ENCODE assay signal across 8 cellular contexts in genomic region chr1:151009206-151009587, GRCh38. TPM values are rescaled to one million over a fixed set of nuclear protein-coding genes. Genes with fewer than 3 reads are reported as not detected.
DNase-seq lines count a peak whose midpoint lies in the region; ATAC-seq and TF ChIP-seq lines count a peak whose summit lies in the region.

No MANE protein-coding gene starts in this region.

- H3K4me2 ChIP-seq in GM23338: peak overlapping the region; percentile 80
- peak overlapping the region; percentile 89 for H3K4me2 ChIP-seq in smooth muscle cell

- H3K4me1 Mint-ChIP-seq in GM23338 (peaks cover 36% of the 10 kb centered on the region), WTC11 (peaks cover 38% of the 10 kb centered on the region), glutamatergic neuron (ENCODE audit: low read depth, unreplicated experiment) (peaks cover 29% of the 10 kb centered on the region)

- H3K79me2 ChIP-seq in GM23338 (replicated peaks; ENCODE audit: insufficient read depth): peaks cover 15% of the 10 kb centered on the region
- peaks cover 14% of the 10 kb centered on the region for H3K79me2 ChIP-seq in smooth muscle cell (ENCODE audit: low read depth)

- H3K36me3 ChIP-seq in GM23338 (ENCODE audit: insufficient read depth): no peaks in the 10 kb centered on the region
- H3K36me3 ChIP-seq in smooth muscle cell (ENCODE audit: low read depth): no peaks in the 10 kb centered on the region

- no peaks in the 10 kb centered on the region; the same call in 2 of the 3 replicates for H3K36me3 Mint-ChIP-seq in GM23338 (ENCODE audit: low read depth)
- H3K36me3 Mint-ChIP-seq in WTC11: no peaks in the 10 kb centered on the region
- H3K36me3 Mint-ChIP-seq in glutamatergic neuron (ENCODE audit: unreplicated experiment): no peaks in the 10 kb centered on the region

- H3K27ac ChIP-seq in GM23338 (ENCODE audit: low read depth): no peak overlapping the region
- H3K27ac ChIP-seq in smooth muscle cell (ENCODE audit: low read depth): peak overlapping the region; percentile 97

- CTCF ChIA-PET in WTC11 (lab: Charles Lee): no interaction called here

- peak overlapping the region; percentile 84 for H3K4me3 ChIP-seq in GM23338
- H3K4me3 ChIP-seq in smooth muscle cell: peak overlapping the region; percentile 81

- peak overlapping the region; percentile 94 for H3K4me3 Mint-ChIP-seq in GM23338
- peak overlapping the region; percentile 94 for H3K4me3 Mint-ChIP-seq in WTC11
- peak overlapping the region; percentile 99 for H3K4me3 Mint-ChIP-seq in glutamatergic neuron (ENCODE audit: unreplicated experiment)

- peaks cover 21% of the 10 kb centered on the region for H3K27me3 Mint-ChIP-seq in GM23338 (ENCODE audit: insufficient read depth, low read depth, poor library complexity)
- no peaks in the 10 kb centered on the region for H3K27me3 Mint-ChIP-seq in WTC11 (ENCODE audit: low read depth)
- H3K27me3 Mint-ChIP-seq in glutamatergic neuron (ENCODE audit: unreplicated experiment): peaks cover 10% of the 10 kb centered on the region

- H2AFZ ChIP-seq in GM23338 (peak overlapping the region; percentile 88; the same call in 1 of the 2 replicates), smooth muscle cell (ENCODE audit: low read depth) (peak overlapping the region; percentile 99)

- H3K9me3 ChIP-seq in smooth muscle cell (replicated peaks; ENCODE audit: low read depth): no peaks in the 10 kb centered on the region

- TF ChIP-seq CTCF in GM23338 (conservative IDR thresholded peaks at IDR 0.05; ENCODE audit: low read depth in 2 of 2) (no peak), WTC11 (IDR thresholded peaks at IDR 0.05) (no peak), glutamatergic neuron (IDR thresholded peaks at IDR 0.05; ENCODE audit: partially characterized antibody, unreplicated experiment) (no peak), smooth muscle cell (IDR thresholded peaks at IDR 0.05; ENCODE audit: borderline replicate concordance, insufficient read depth, poor library complexity, severe bottlenecking) (no peak)

- peak overlapping the region; percentile 82 for H3K9ac ChIP-seq in smooth muscle cell (ENCODE audit: low read depth)

- ATAC-seq in GM23338 (no peak), WTC11 (no peak), HG02759 (IDR thresholded peaks at IDR 0.05; ENCODE audit: unreplicated experiment) (no peak)

- no peak for DNase-seq in GM23338 (ENCODE audit: low spot score)
- no peak for DNase-seq in WTC11 (ENCODE audit: low spot score)
- no peak for DNase-seq in glutamatergic neuron
- DNase-seq in smooth muscle cell (lab: John Stamatoyannopoulos, UW; ENCODE audit: unreplicated experiment): no peak
- DNase-seq in C1 segment of cervical spinal cord (lab: John Stamatoyannopoulos, UW): no peak
- DNase-seq in NAMALWA (ENCODE audit: low spot score): no peak
- DNase-seq in iPS-NIHi7 (ENCODE audit: extremely low spot score): no peak

- H3K27me3 ChIP-seq in GM23338 (ENCODE audit: insufficient read depth) (no peaks in the 10 kb centered on the region), smooth muscle cell (ENCODE audit: low read depth) (no peaks in the 10 kb centered on the region)

- H3K9me2 ChIP-seq in GM23338 (ENCODE audit: insufficient read depth): no peaks in the 10 kb centered on the region

- peaks cover 25% of the 10 kb centered on the region for H3K4me1 ChIP-seq in GM23338 (ENCODE audit: insufficient read depth)
- H3K4me1 ChIP-seq in smooth muscle cell (ENCODE audit: low read depth): peaks cover 17% of the 10 kb centered on the region

- H3F3A ChIP-seq in GM23338 (replicated peaks; ENCODE audit: low read depth) (peaks cover 13% of the 10 kb centered on the region; the same call in 1 of the 2 replicates), smooth muscle cell (ENCODE audit: low read depth) (peaks cover 7% of the 10 kb centered on the region)

- POLR2A ChIA-PET in WTC11 (lab: Charles Lee): no interaction called here

- 25% methylated on average over 3 of the region's 3 CpGs for WGBS in smooth muscle cell (ENCODE audit: low lambda C conversion rate)

- H3K27ac Mint-ChIP-seq in GM23338 (no peak overlapping the region), WTC11 (no peak overlapping the region), glutamatergic neuron (ENCODE audit: unreplicated experiment) (no peak overlapping the region)

- H4K20me1 ChIP-seq in GM23338 (replicated peaks; ENCODE audit: insufficient read depth): no peaks in the 10 kb centered on the region; the same call in 1 of the 2 replicates
- no peaks in the 10 kb centered on the region for H4K20me1 ChIP-seq in smooth muscle cell (ENCODE audit: low read depth)

- H3K9me3 Mint-ChIP-seq in GM23338 (no peaks in the 10 kb centered on the region), WTC11 (no peaks in the 10 kb centered on the region), glutamatergic neuron (ENCODE audit: unreplicated experiment) (peaks cover 7% of the 10 kb centered on the region)

TF ChIP-seq in GM23338, 12 proteins besides CTCF, POLR2A, EP300 and RAD21 (continues in another document):
- TF ChIP-seq STAT1 (IDR thresholded peaks at IDR 0.05; ENCODE audit: unreplicated experiment) (no peak), EZH2phosphoT487 (IDR thresholded peaks at IDR 0.05; ENCODE audit: unreplicated experiment) (no peak), EZH2 (IDR thresholded peaks at IDR 0.05; ENCODE audit: low read depth, unreplicated experiment) (no peak), JUNB (IDR thresholded peaks at IDR 0.05; ENCODE audit: unreplicated experiment) (no peak), POLR2AphosphoS5 (IDR thresholded peaks at IDR 0.05; ENCODE audit: low read depth) (no peak)

TF ChIP-seq in WTC11, 78 proteins besides CTCF, POLR2A, EP300 and RAD21 (continues in another document):
- no peak for TF ChIP-seq TCF7 (CRISPR knock-in tag; IDR thresholded peaks at IDR 0.05; ENCODE audit: low read depth)
- no peak for TF ChIP-seq ZNF281 (CRISPR knock-in tag; IDR thresholded peaks at IDR 0.05)
- no peak for TF ChIP-seq HMGXB4 (CRISPR knock-in tag; IDR thresholded peaks at IDR 0.05)

RNA-seq across cellular contexts. Expression of gene PRUNE1, which starts 0.9 kb away (rescaled TPM):
- total RNA-seq in GM23338 (2014; rRNA removed; shearing (Covaris generic)): 23.7 and 33.2 TPM in 2 replicates
- polyA plus RNA-seq in GM23338 (2016; fragmentation: Nextera tagmentation; extraction: Ambion mirVana): 14.7 and 16.7 TPM in 2 replicates
- 24.5 to 29.6 TPM (median 28.5 TPM) in 3 replicates for total RNA-seq in WTC11 (2021)
- total RNA-seq in glutamatergic neuron (ENCODE audit: unreplicated experiment): 14.9 TPM
- 15.2 and 16.8 TPM in 2 replicates for total RNA-seq in smooth muscle cell
- 10.1 and 19.5 TPM in 2 replicates for polyA plus RNA-seq in smooth muscle cell

RNA-seq across cellular contexts. Expression of gene MINDY1, which starts 2.5 kb away (rescaled TPM):
- total RNA-seq in GM23338 (2014; rRNA removed; shearing (Covaris generic)): 9.7 and 10.3 TPM in 2 replicates
- 4.2 and 4.5 TPM in 2 replicates for polyA plus RNA-seq in GM23338 (2016; fragmentation: Nextera tagmentation; extraction: Ambion mirVana)
- total RNA-seq in WTC11 (2021): 10.1 to 11.2 TPM (median 11.0 TPM) in 3 replicates
- 26.2 TPM for total RNA-seq in glutamatergic neuron (ENCODE audit: unreplicated experiment)
- total RNA-seq in smooth muscle cell: 3.2 and 4.9 TPM in 2 replicates
- 2.4 and 8.5 TPM in 2 replicates for polyA plus RNA-seq in smooth muscle cell

RNA-seq across cellular contexts. Expression of gene ANXA9, which starts 27.1 kb away (rescaled TPM):
- 1.7 and 2.2 TPM in 2 replicates for total RNA-seq in GM23338 (2014; rRNA removed; shearing (Covaris generic))
- polyA plus RNA-seq in GM23338 (2016; fragmentation: Nextera tagmentation; extraction: Ambion mirVana) (1.0 and 1.4 TPM in 2 replicates), smooth muscle cell (0.19 and 0.31 TPM in 2 replicates)
- total RNA-seq in WTC11 (2021) (1.5 to 1.6 TPM (median 1.6 TPM) in 3 replicates), glutamatergic neuron (ENCODE audit: unreplicated experiment) (not detected), smooth muscle cell (0.67 and 2.6 TPM in 2 replicates)

RNA-seq across cellular contexts. Expression of gene BNIPL, which starts 27.2 kb away (rescaled TPM):
- 1.2 and 2.4 TPM in 2 replicates for total RNA-seq in GM23338 (2014; rRNA removed; shearing (Covaris generic))
- 0.59 and 0.91 TPM in 2 replicates for polyA plus RNA-seq in GM23338 (2016; fragmentation: Nextera tagmentation; extraction: Ambion mirVana)
- 2.5 to 4.0 TPM (median 3.8 TPM) in 3 replicates for total RNA-seq in WTC11 (2021)
- total RNA-seq in glutamatergic neuron (ENCODE audit: unreplicated experiment): 1.4 TPM
- total RNA-seq in smooth muscle cell: 5.3 and 5.6 TPM in 2 replicates
- polyA plus RNA-seq in smooth muscle cell: 0.93 and 1.2 TPM in 2 replicates

RNA-seq across cellular contexts. Expression of gene CERS2, which starts 34.6 kb away (rescaled TPM):
- total RNA-seq in GM23338 (2014; rRNA removed; shearing (Covaris generic)): 120 and 122 TPM in 2 replicates
- polyA plus RNA-seq in GM23338 (2016; fragmentation: Nextera tagmentation; extraction: Ambion mirVana): 75.1 and 83.3 TPM in 2 replicates
- total RNA-seq in WTC11 (2021): 182 to 203 TPM (median 200 TPM) in 3 replicates
- 94.2 TPM for total RNA-seq in glutamatergic neuron (ENCODE audit: unreplicated experiment)
- total RNA-seq in smooth muscle cell: 80.0 and 81.8 TPM in 2 replicates
- 96.3 and 108 TPM in 2 replicates for polyA plus RNA-seq in smooth muscle cell
